ENCODE assay signal across 8 cellular contexts in the genomic region with DNA sequence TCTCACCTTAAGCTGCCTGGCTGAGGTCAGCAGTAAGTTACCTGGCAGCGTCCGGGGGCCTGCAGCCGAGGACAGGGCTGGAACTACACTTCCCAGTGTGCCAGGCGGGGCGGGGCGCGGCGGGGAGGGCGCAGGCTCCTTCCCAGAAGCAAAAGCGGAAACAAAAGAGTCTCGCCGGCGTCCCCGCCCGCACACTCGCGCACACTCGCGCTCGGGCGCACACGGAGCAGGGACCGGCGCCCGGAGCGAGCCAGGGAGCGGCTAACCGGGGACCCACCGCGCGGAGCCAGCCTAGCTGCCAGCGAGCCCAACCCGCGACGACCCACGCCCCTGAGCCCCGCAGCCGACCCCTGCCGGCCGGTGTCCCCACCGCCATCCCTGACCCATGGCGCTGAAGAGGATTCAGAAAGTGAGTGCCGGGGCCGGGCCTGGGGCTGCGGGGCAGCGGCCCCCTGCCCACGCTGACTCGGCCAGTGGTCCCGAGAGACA. TPM values are rescaled to one million over a fixed set of nuclear protein-coding genes. Genes with fewer than 3 reads are reported as not detected.
DNase-seq lines count a peak whose midpoint lies in the region; ATAC-seq and TF ChIP-seq lines count a peak whose summit lies in the region.

A gene (plus strand): TSS at position 190 of the 489 bp plus-strand sequence. CDS start 196 bp downstream, at position 386.

- H3K9me3 ChIP-seq in Karpas-422 (ENCODE audit: low read length) (no peaks in the 10 kb centered on the region), gastroesophageal sphincter (no peaks in the 10 kb centered on the region), neutrophil (no peaks in the 10 kb centered on the region)

- WGBS in gastroesophageal sphincter (ENCODE audit: low coverage in 1 of 2), 2 donors, result no CpG with 5 or more reads among the region's 49 CpGs

- peak within 1 kb of the TSS; percentile 91 for H3K4me2 ChIP-seq in Karpas-422 (ENCODE audit: low read depth, low read length, poor library complexity, severe bottlenecking)

- H3K27ac ChIP-seq in Karpas-422 (ENCODE audit: low read length) (no peak within 1 kb of the TSS), gastroesophageal sphincter (peak within 1 kb of the TSS; percentile 65 to 91 (median 88)), neutrophil (peak within 1 kb of the TSS; percentile 90)

- ATAC-seq in GM21825 (IDR thresholded peaks at IDR 0.05; ENCODE audit: unreplicated experiment), result peak; percentile 98
- peak; percentile 95 for ATAC-seq in gastroesophageal sphincter

- TF ChIP-seq EP300 in gastroesophageal sphincter (IDR thresholded peaks at IDR 0.05), result no peak

- H3K4me1 ChIP-seq in Karpas-422 (ENCODE audit: low read length), result peaks cover 18% of the 10 kb centered on the region
- H3K4me1 ChIP-seq in gastroesophageal sphincter, result peaks cover 0 to 34% (median 0%) of the 10 kb centered on the region in 3 donors
- peaks cover 60 to 71% of the 10 kb centered on the region in 2 experiments for H3K4me1 ChIP-seq in neutrophil (ENCODE audit: control insufficient read depth in 1 of 2, insufficient read depth in 1 of 2, low read depth in 1 of 2, low read length in 1 of 2)

- no peaks in the 10 kb centered on the region for H3K79me2 ChIP-seq in Karpas-422 (ENCODE audit: low read length)

- H3K9me2 ChIP-seq in Karpas-422 (replicated peaks; ENCODE audit: insufficient read depth, low read length), result no peaks in the 10 kb centered on the region

- DNase-seq in ELF-1 (ENCODE audit: low read depth, low spot score) (peak; percentile 82), Karpas-422 (peak; percentile 92), SK-MEL-5 (ENCODE audit: low read depth, low spot score) (peak; percentile 73), superior temporal gyrus (ENCODE audit: extremely low spot score) (peak; percentile 80)
- DNase-seq in activated naive CD4-positive, alpha-beta T cell treated with Interleukin-2 at 50 U/mL for 16 hours, result peak; percentile 86

- TF ChIP-seq CTCF in gastroesophageal sphincter (IDR thresholded peaks at IDR 0.05) (peak in 3 of 4 experiments; percentile 18 to 41 (median 34)), neutrophil (IDR thresholded peaks at IDR 0.05) (peak; percentile 60)

- peak within 1 kb of the TSS; percentile 89 for H3K9ac ChIP-seq in Karpas-422 (ENCODE audit: low read length)

- H3K36me3 ChIP-seq in Karpas-422 (ENCODE audit: insufficient read depth, low read length) (no peaks in the 10 kb centered on the region), gastroesophageal sphincter (no peaks in the 10 kb centered on the region), neutrophil (peaks cover 3% of the 10 kb centered on the region)

- peak; percentile 95 to 96 for TF ChIP-seq POLR2A in gastroesophageal sphincter (IDR thresholded peaks at IDR 0.05)

- in situ Hi-C loops in SK-MEL-5 (cut with HindIII; ENCODE audit: low pct_unique_long_range_greater_than_20kb, low sequenced_read_pairs), result no loop called here

- H4K20me1 ChIP-seq in Karpas-422 (ENCODE audit: insufficient read depth, low read depth, low read length), result peaks cover 19% of the 10 kb centered on the region

- H2AFZ ChIP-seq in Karpas-422 (ENCODE audit: low read length), result peak within 1 kb of the TSS; percentile 94

- H3K4me3 ChIP-seq in Karpas-422 (ENCODE audit: low read length) (peak within 1 kb of the TSS; percentile 96), gastroesophageal sphincter (peak within 1 kb of the TSS; percentile 92), neutrophil (ENCODE audit: low read depth in 1 of 2, low read length in 1 of 2) (peak within 1 kb of the TSS; percentile 67 to 79)

- H3K27me3 ChIP-seq in Karpas-422 (ENCODE audit: low read length), result peaks cover 4% of the 10 kb centered on the region; the same call in 1 of the 2 replicates
- H3K27me3 ChIP-seq in gastroesophageal sphincter, result no peaks in the 10 kb centered on the region
- H3K27me3 ChIP-seq in neutrophil, result no peaks in the 10 kb centered on the region

RNA-seq across cellular contexts. Expression of the gene that starts here (rescaled TPM):
- 3.4 and 12.7 TPM in 2 replicates for total RNA-seq in Karpas-422 (2014; rRNA removed; shearing (Covaris generic); ENCODE audit: low replicate concordance)
- total RNA-seq in SK-MEL-5 (2014; rRNA removed; shearing (Covaris generic)), result 13.1 and 13.8 TPM in 2 replicates
- polyA plus RNA-seq in SK-MEL-5 (2015; cell fraction: cytosol; rRNA removed), result 13.1 and 16.3 TPM in 2 replicates
- polyA plus RNA-seq in SK-MEL-5 (2015; cell fraction: nucleus; rRNA removed), result 17.2 and 29.7 TPM in 2 replicates
- 10 to 100 TPM; 16.4 to 23.5 (median 19.0) TPM for total RNA-seq in gastroesophageal sphincter
